28 cellular contexts compared by ENCODE assay signal in genomic region chr13:93534181-93534700, GRCh38.
DNase-seq lines count a peak whose midpoint lies in the region; ATAC-seq and TF ChIP-seq lines count a peak whose summit lies in the region.
"Had no signal": no experiment of that assay in that cellular context is flagged by ENCODE, and none has a peak within 500 bp of the region (broad histone marks: within the 10 kb centered on the region; RNA-seq: fewer than 3 reads in every experiment).

No MANE protein-coding gene starts in this region.

- peaks cover 0 to 19% (median 5%) of the 10 kb centered on the region in 4 donors for H3K4me1 ChIP-seq in tibial artery
- H3K4me1 ChIP-seq: BLaER1, Caco-2, psoas muscle, SJSA1, upper lobe of left lung had no signal

- no peak for TF ChIP-seq CTCF in tibial artery (IDR thresholded peaks at IDR 0.05)

- H3K36me3 ChIP-seq in tibial artery: no peaks in the 10 kb centered on the region
- H3K36me3 ChIP-seq: BLaER1, brain microvascular endothelial cell, SJSA1, upper lobe of left lung had no signal

- intact Hi-C loops in tibial artery (cut with DNase I; ENCODE audit: low total_unique reads): no loop called here

- no peaks in the 10 kb centered on the region for H3K27me3 ChIP-seq in tibial artery
- H3K27me3 ChIP-seq: BLaER1, brain microvascular endothelial cell, upper lobe of left lung had no signal

- no peaks in the 10 kb centered on the region for H3K9me3 ChIP-seq in tibial artery
- H3K9me3 ChIP-seq: BLaER1, Caco-2, psoas muscle, SJSA1, upper lobe of left lung had no signal

- no peak for ATAC-seq in GM18502 (IDR thresholded peaks at IDR 0.05; ENCODE audit: poor library complexity, unreplicated experiment)
- ATAC-seq: activated naive CD8-positive, alpha-beta T cell treated with anti-CD3 and anti-CD28 coated beads, Interleukin-2, amount 50 U/mL, for 24 hours; esophagus mucosa had no signal

- H3K4me3 ChIP-seq in tibial artery: peak overlapping the region in 1 of 2 donors; percentile 14
- H3K4me3 ChIP-seq: BLaER1, lung, psoas muscle, SJSA1, upper lobe of left lung had no signal

- peak overlapping the region; percentile 31 to 49 for H3K27ac ChIP-seq in tibial artery
- H3K27ac ChIP-seq: BLaER1, brain microvascular endothelial cell, psoas muscle, SJSA1, upper lobe of left lung had no signal

- peak; percentile 44 for DNase-seq in NCI-H345 (lab: John Stamatoyannopoulos, UW)
- DNase-seq in NCI-H345 treated with DMSO at 0.1 percent for 48 hours (lab: John Stamatoyannopoulos, UW; ENCODE audit: unreplicated experiment): no peak
- peak; percentile 7 for DNase-seq in UCSD-AML1 (lab: John Stamatoyannopoulos, UW; ENCODE audit: unreplicated experiment)
- peak; percentile 55 for DNase-seq in islet precursor cell
- no peak for DNase-seq in tibial artery
- DNase-seq in cortex of kidney (lab: John Stamatoyannopoulos, UW): no peak
- DNase-seq in stimulated activated CD4-positive, alpha-beta T cell treated with anti-CD3 and anti-CD28 coated beads, Interleukin-15, amount 100 ng/mL, for 24 hours: no peak
- DNase-seq: activated CD4-positive, alpha-beta T cell treated with anti-CD3 and anti-CD28 coated beads for 4 hours; activated CD8-positive, alpha-beta memory T cell treated with anti-CD3 and anti-CD28 coated beads for 24 hours; activated gamma-delta T cell; activated naive CD8-positive, alpha-beta T cell treated with anti-CD3 and anti-CD28 coated beads, Interleukin-2, amount 50 U/mL, for 24 hours; activated T-cell treated with anti-CD3 and anti-CD28 coated beads, Interleukin-2, amount 50 U/mL, for 1 hour; brain microvascular endothelial cell; Caco-2; EL; IMR-90; NCI-H1092; NCI-H187 treated with DMSO at 0.1 percent for 48 hours; NCI-H524; NK-92 treated with Interleukin-12 subunit alpha and Interleukin-12 subunit beta, amount 100 ng/mL, for 24 hours; psoas muscle; stimulated activated CD4-positive, alpha-beta T cell treated with anti-CD3 and anti-CD28 coated beads, Interleukin-1b, Interleukin-23, amount 100 ng/mL, for 48 hours; upper lobe of left lung had no signal

Comparison
In these comparisons a context has a peak if more than half of its experiments do, and no peak if none do; other contexts are left out.
1. DNase-seq: peak in NCI-H345 (single experiment), UCSD-AML1 (single experiment) and islet precursor cell (single experiment); none in NCI-H345 treated with DMSO at 0.1 percent for 48 hours (single experiment), tibial artery (0 of 2), cortex of kidney (single experiment) and stimulated activated CD4-positive, alpha-beta T cell treated with anti-CD3 and anti-CD28 coated beads, Interleukin-15, amount 100 ng/mL, for 24 hours (single experiment).